ENCODE assay signal across 2 cellular contexts in genomic region chr15:28663720-28664119, GRCh38. TPM values are rescaled to one million over a fixed set of nuclear protein-coding genes. Genes with fewer than 3 reads are reported as not detected.
"Had no signal": no experiment of that assay in that cellular context is flagged by ENCODE, and none has a peak within 500 bp of the region (broad histone marks: within the 10 kb centered on the region; RNA-seq: fewer than 3 reads in every experiment).

No MANE protein-coding gene starts in this region.

RNA-seq across cellular contexts. Expression of gene GOLGA8M, which starts 48.5 kb away (rescaled TPM):
- total RNA-seq: hepatocyte had no signal
- polyA plus RNA-seq: hepatocyte; naive thymus-derived CD8-positive, alpha-beta T cell had no signal
